ENCODE assay signal across 8 cellular contexts in genomic region chr9:83596899-83597504, GRCh38. TPM values are rescaled to one million over a fixed set of nuclear protein-coding genes. Genes with fewer than 3 reads are reported as not detected.
A peak's percentile ranks its signal among the peaks of the same experiment; 100 is the strongest.
DNase-seq lines count a peak whose midpoint lies in the region; TF ChIP-seq lines count a peak whose summit lies in the region.

No MANE protein-coding gene starts in this region.

- H3K27ac ChIP-seq in dorsolateral prefrontal cortex, result no peak overlapping the region

- no peaks in the 10 kb centered on the region for H3K27me3 ChIP-seq in dorsolateral prefrontal cortex

- intact Hi-C loops in dorsolateral prefrontal cortex (cut with DNase I), result loop anchor here (5.0 to 10.0 kb wide), 3 partner anchors 262 to 380 kb away; no protein-coding TSS in a partner anchor

- TF ChIP-seq CTCF in dorsolateral prefrontal cortex (IDR thresholded peaks at IDR 0.05 in 54 of 56, conservative IDR thresholded peaks at IDR 0.05 in 2 of 56; ENCODE audit: low read depth in 1 of 56, partially characterized antibody in 56 of 56), result peak; percentile 46 to 84 (median 68)

- no peak overlapping the region for H3K4me3 ChIP-seq in dorsolateral prefrontal cortex

- DNase-seq in activated gamma-delta T cell treated with Interleukin-2 at 50 U/mL for 16 hours (peak; percentile 17), activated gamma-delta T cell (lab: John Stamatoyannopoulos, UW) (no peak), HuH-7.5 (ENCODE audit: low spot score) (peak; percentile 27), T-helper 1 cell (peak in 3 of 5 donors; percentile 5 to 26 (median 23)), dorsolateral prefrontal cortex (peak in 4 of 10 donors; percentile 4 to 55 (median 26)), myocyte (ENCODE audit: low read depth) (peak; percentile 51), cerebellum (ENCODE audit: low spot score) (no peak), NCI-H128 (lab: John Stamatoyannopoulos, UW; ENCODE audit: unreplicated experiment) (no peak)

RNA-seq across cellular contexts. Expression of gene IDNK, which starts 25.9 kb away (rescaled TPM):
- total RNA-seq in dorsolateral prefrontal cortex (10 to 100 TPM in 74 of 120 experiments, 1 to 10 TPM in 46; 3.8 to 21.4 (median 11.5) TPM), myocyte (3.2 and 3.4 TPM in 2 replicates), cerebellum (3.3 TPM)
- polyA plus RNA-seq in myocyte (2012), result 3.5 TPM

RNA-seq across cellular contexts. Expression of gene FRMD3, which starts 58.8 kb away (rescaled TPM):
- total RNA-seq in dorsolateral prefrontal cortex (10 to 100 TPM in 77 of 120 experiments, 1 to 10 TPM in 43; 5.4 to 27.0 (median 10.8) TPM), myocyte (2.9 and 8.6 TPM in 2 replicates), cerebellum (11.3 TPM)
- polyA plus RNA-seq in myocyte (2012), result 0.37 TPM

Comparison
In these comparisons a context has a peak if more than half of its experiments do, and no peak if none do; other contexts are left out.
1. DNase-seq: peak in activated gamma-delta T cell treated with Interleukin-2 at 50 U/mL for 16 hours (single experiment), HuH-7.5 (single experiment), T-helper 1 cell (3 of 5) and myocyte (single experiment); none in activated gamma-delta T cell (single experiment), cerebellum (single experiment) and NCI-H128 (single experiment).